9 cellular contexts compared by ENCODE assay signal in the genomic region with DNA sequence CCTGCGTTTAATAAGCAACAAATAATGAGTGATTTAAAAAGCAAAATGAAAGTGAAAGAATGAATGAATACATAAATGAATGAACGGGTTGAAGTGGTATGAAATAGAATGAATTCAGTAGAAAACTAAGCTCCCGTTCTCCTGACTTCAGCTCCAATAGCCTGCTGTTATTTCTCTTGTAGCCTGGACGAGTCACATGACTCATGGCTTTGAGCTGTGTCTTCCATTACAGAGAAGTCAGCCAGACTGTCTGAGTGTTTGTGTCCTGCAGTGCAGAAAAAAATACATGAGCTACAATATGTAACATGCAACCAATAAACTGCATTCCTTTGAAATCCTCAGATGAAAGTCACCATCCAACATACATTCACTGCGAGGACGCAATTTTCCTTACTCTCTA. TPM values are rescaled to one million over a fixed set of nuclear protein-coding genes. Genes with fewer than 3 reads are reported as not detected.
A peak's percentile ranks its signal among the peaks of the same experiment; 100 is the strongest.
DNase-seq lines count a peak whose midpoint lies in the region; ATAC-seq, FAIRE-seq and TF ChIP-seq lines count a peak whose summit lies in the region.
"Had no signal": no experiment of that assay in that cellular context is flagged by ENCODE, and none has a peak within 500 bp of the region (broad histone marks: within the 10 kb centered on the region; RNA-seq: fewer than 3 reads in every experiment).

No MANE protein-coding gene starts in this region.

- no peak for ATAC-seq in HG03571 (IDR thresholded peaks at IDR 0.05; ENCODE audit: unreplicated experiment)
- ATAC-seq: activated CD8-positive, alpha-beta T cell treated with anti-CD3 and anti-CD28 coated beads for 36 hours had no signal

- intact Hi-C loops in thyroid gland (cut with DNase I), result no loop called here

- no peaks in the 10 kb centered on the region for H3K4me1 ChIP-seq in thyroid gland

- in situ Hi-C loops in astrocyte of the cerebellum (cut with HindIII; ENCODE audit: low sequenced_read_pairs), result no loop called here

- WGBS in thyroid gland, 2 donors, result 56 to 58% methylated on average over 6 of the region's 6 CpGs

- no peaks in the 10 kb centered on the region for H3K9me3 ChIP-seq in thyroid gland

- H3K4me3 ChIP-seq in astrocyte of the cerebellum (ENCODE audit: low read depth, low read length) (no peak overlapping the region), thyroid gland (replicated peaks in 1 of 3) (no peak overlapping the region)

- no peak overlapping the region for H3K27ac ChIP-seq in thyroid gland

- H3K36me3 ChIP-seq in thyroid gland, result no peaks in the 10 kb centered on the region

- TF ChIP-seq CTCF in astrocyte of the cerebellum (IDR thresholded peaks at IDR 0.05; ENCODE audit: low read depth, low read length, missing control alignments) (no peak), thyroid gland (IDR thresholded peaks at IDR 0.05) (no peak)

- DNase-seq in NOMO-1 treated with DMSO at 0.1 percent for 48 hours (lab: John Stamatoyannopoulos, UW; ENCODE audit: unreplicated experiment) (peak; percentile 1), NOMO-1 treated with dmso at 0.1 percent for 144 hours (lab: John Stamatoyannopoulos, UW; ENCODE audit: unreplicated experiment) (no peak), astrocyte of the cerebellum (ENCODE audit: low read depth) (peak; percentile 72), thyroid gland (peak; percentile 5 to 6), NCI-H1930 (lab: John Stamatoyannopoulos, UW) (no peak)
- DNase-seq in activated CD8-positive, alpha-beta memory T cell treated with anti-CD3 and anti-CD28 coated beads, Interleukin-2, amount 50 U/mL, for 4 hours, result no peak
- DNase-seq: activated CD8-positive, alpha-beta T cell treated with anti-CD3 and anti-CD28 coated beads for 36 hours had no signal

- TF ChIP-seq POLR2A in thyroid gland (IDR thresholded peaks at IDR 0.05), result no peak

- FAIRE-seq in islet of Langerhans (lab: Jason Lieb, UNC), result peak; percentile 90

- no peaks in the 10 kb centered on the region for H3K27me3 ChIP-seq in thyroid gland

RNA-seq across cellular contexts. Expression of gene SCG2, which starts 21.2 kb away (rescaled TPM):
- 10 to 100 TPM in 1 of 4 donors, 1 to 10 TPM in 1, under 1 TPM in 2; 0.78 to 11.1 (median 3.1) TPM for total RNA-seq in thyroid gland
- total RNA-seq: activated CD8-positive, alpha-beta T cell treated with anti-CD3 and anti-CD28 coated beads for 36 hours had no signal

Comparison
In these comparisons a context has a peak if more than half of its experiments do, and no peak if none do; other contexts are left out.
1. DNase-seq: peak in NOMO-1 treated with DMSO at 0.1 percent for 48 hours (single experiment), astrocyte of the cerebellum (single experiment) and thyroid gland (2 of 2); none in NOMO-1 treated with dmso at 0.1 percent for 144 hours (single experiment), NCI-H1930 (0 of 2) and activated CD8-positive, alpha-beta memory T cell treated with anti-CD3 and anti-CD28 coated beads, Interleukin-2, amount 50 U/mL, for 4 hours (single experiment).